Comparison of ENCODE assay signal across 7 cellular contexts in genomic region chr12:127552838-127553237, GRCh38.
"Had no signal": no experiment of that assay in that cellular context is flagged by ENCODE, and none has a peak within 500 bp of the region (broad histone marks: within the 10 kb centered on the region; RNA-seq: fewer than 3 reads in every experiment).

No MANE protein-coding gene starts in this region.

- H3K4me2 ChIP-seq: KMS-11 had no signal

- ATAC-seq: HepG2 had no signal

- FAIRE-seq: HepG2, HTR-8/SVneo had no signal

- H3K9ac ChIP-seq: KMS-11 had no signal

- DNase-seq: IMR-90, KBM-7, KG1 had no signal

- H3K27ac ChIP-seq: HL-60, KMS-11 had no signal
